In the genomic region with DNA sequence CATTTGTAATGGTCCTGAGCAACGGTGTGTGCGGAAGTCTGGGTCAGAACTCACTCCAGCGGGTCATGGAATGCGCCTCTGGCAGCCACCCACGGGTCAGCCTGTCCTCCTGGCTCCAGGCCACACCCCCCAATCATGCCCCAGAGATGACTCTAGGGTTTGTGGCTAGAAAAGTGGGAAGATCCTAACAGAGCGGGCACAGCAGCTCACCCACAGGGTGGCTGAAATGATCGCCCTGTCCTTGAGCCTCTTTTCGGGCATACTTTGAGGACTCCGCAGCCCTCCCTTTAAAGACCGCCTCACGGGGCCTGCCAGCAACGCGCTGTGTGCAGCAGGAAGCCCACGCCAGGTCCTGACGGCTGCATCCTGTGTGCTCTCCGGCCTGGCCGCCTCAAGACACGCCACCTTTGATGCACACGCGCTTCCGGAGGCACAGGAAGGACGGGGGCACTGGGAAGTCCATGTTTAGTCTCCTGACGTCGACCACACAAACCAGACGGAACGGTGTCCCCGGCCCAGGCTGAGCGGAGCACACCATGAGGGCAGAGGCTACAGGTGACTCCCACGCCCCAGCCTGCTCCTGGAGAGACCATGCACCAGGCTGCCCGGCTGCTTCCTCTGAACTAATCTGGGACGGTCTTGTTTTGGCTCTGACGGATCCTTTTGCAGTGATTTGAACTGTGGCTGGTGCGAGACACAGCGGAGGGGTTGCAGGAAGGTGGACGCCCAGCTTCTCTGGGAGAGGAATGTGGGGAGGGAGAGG, we compare ENCODE assay signal across 8 cellular contexts.
A peak's percentile ranks its signal among the peaks of the same experiment; 100 is the strongest.
DNase-seq lines count a peak whose midpoint lies in the region; ATAC-seq lines count a peak whose summit lies in the region.

No MANE protein-coding gene starts in this region.

- CTCF ChIA-PET in activated CD4-positive, alpha-beta T cell treated with anti-CD3 and anti-CD28 coated beads for 36 hours (lab: Charles Lee) = no interaction called here

- DNase-seq in activated CD4-positive, alpha-beta T cell treated with anti-CD3 and anti-CD28 coated beads for 36 hours = peak; percentile 29
- DNase-seq in activated CD4-positive, alpha-beta T cell treated with anti-CD3 and anti-CD28 coated beads, Interleukin-2, amount 50 U/mL, for 1 hour = no peak
- DNase-seq in immature natural killer cell (peak; percentile 23 to 50 (median 37)), NCI-H510A treated with DMSO at 0.1 percent for 48 hours (lab: John Stamatoyannopoulos, UW) (no peak)
- peak in 1 of 2 donors; percentile 55 for DNase-seq in stimulated activated naive CD8-positive, alpha-beta T cell treated with anti-CD3 and anti-CD28 coated beads, Interleukin-15, amount 100 ng/mL, for 72 hours

- H3K36me3 Mint-ChIP-seq in activated CD4-positive, alpha-beta T cell treated with anti-CD3 and anti-CD28 coated beads for 36 hours (ENCODE audit: low read depth) = no peaks in the 10 kb centered on the region
- H3K36me3 Mint-ChIP-seq in activated T-helper 17 cell treated with anti-CD3 and anti-CD28 coated beads, Interleukin-2, amount 50 U/mL, for 72 hours (ENCODE audit: low read depth) = no peaks in the 10 kb centered on the region
- no peaks in the 10 kb centered on the region for H3K36me3 Mint-ChIP-seq in immature natural killer cell

- peak; percentile 74 for ATAC-seq in activated CD4-positive, alpha-beta T cell treated with anti-CD3 and anti-CD28 coated beads for 36 hours
- ATAC-seq in activated T-helper 17 cell treated with anti-CD3 and anti-CD28 coated beads, Interleukin-2, amount 50 U/mL, for 72 hours (replicated peaks) = peak; percentile 78
- ATAC-seq in stimulated activated naive CD8-positive, alpha-beta T cell treated with anti-CD3 and anti-CD28 coated beads, Interleukin-15, amount 100 ng/mL, for 72 hours = peak; percentile 90
- ATAC-seq in GM21576 (IDR thresholded peaks at IDR 0.05; ENCODE audit: unreplicated experiment) (no peak), GM19397 (IDR thresholded peaks at IDR 0.05; ENCODE audit: unreplicated experiment) (no peak)

- intact Hi-C loops in activated CD4-positive, alpha-beta T cell treated with anti-CD3 and anti-CD28 coated beads for 36 hours (cut with DNase I, micrococcal nuclease) = no loop called here

- no peaks in the 10 kb centered on the region for H3K9me3 Mint-ChIP-seq in activated CD4-positive, alpha-beta T cell treated with anti-CD3 and anti-CD28 coated beads for 36 hours (ENCODE audit: low read depth)
- no peaks in the 10 kb centered on the region for H3K9me3 Mint-ChIP-seq in activated T-helper 17 cell treated with anti-CD3 and anti-CD28 coated beads, Interleukin-2, amount 50 U/mL, for 72 hours
- no peaks in the 10 kb centered on the region for H3K9me3 Mint-ChIP-seq in immature natural killer cell
- H3K9me3 Mint-ChIP-seq in stimulated activated naive CD8-positive, alpha-beta T cell treated with anti-CD3 and anti-CD28 coated beads, Interleukin-15, amount 100 ng/mL, for 72 hours = no peaks in the 10 kb centered on the region

- H3K27me3 Mint-ChIP-seq in activated CD4-positive, alpha-beta T cell treated with anti-CD3 and anti-CD28 coated beads for 36 hours = no peaks in the 10 kb centered on the region
- H3K27me3 Mint-ChIP-seq in activated T-helper 17 cell treated with anti-CD3 and anti-CD28 coated beads, Interleukin-2, amount 50 U/mL, for 72 hours = no peaks in the 10 kb centered on the region
- H3K27me3 Mint-ChIP-seq in immature natural killer cell (ENCODE audit: low read depth in 3 of 3) = peaks cover 1 to 3% (median 2%) of the 10 kb centered on the region in 3 donors
- H3K27me3 Mint-ChIP-seq in stimulated activated naive CD8-positive, alpha-beta T cell treated with anti-CD3 and anti-CD28 coated beads, Interleukin-15, amount 100 ng/mL, for 72 hours = no peaks in the 10 kb centered on the region

- POLR2A ChIA-PET in activated CD4-positive, alpha-beta T cell treated with anti-CD3 and anti-CD28 coated beads for 36 hours (lab: Charles Lee) = no interaction called here

- no peak overlapping the region for H3K4me3 Mint-ChIP-seq in activated CD4-positive, alpha-beta T cell treated with anti-CD3 and anti-CD28 coated beads for 36 hours
- H3K4me3 Mint-ChIP-seq in activated T-helper 17 cell treated with anti-CD3 and anti-CD28 coated beads, Interleukin-2, amount 50 U/mL, for 72 hours = peak overlapping the region; percentile 46
- H3K4me3 Mint-ChIP-seq in immature natural killer cell = peak overlapping the region; percentile 36 to 73 (median 64)
- H3K4me3 Mint-ChIP-seq in stimulated activated naive CD8-positive, alpha-beta T cell treated with anti-CD3 and anti-CD28 coated beads, Interleukin-15, amount 100 ng/mL, for 72 hours = peak overlapping the region; percentile 31 to 66

- no peak overlapping the region for H3K27ac Mint-ChIP-seq in activated CD4-positive, alpha-beta T cell treated with anti-CD3 and anti-CD28 coated beads for 36 hours
- peak overlapping the region; percentile 59 for H3K27ac Mint-ChIP-seq in activated T-helper 17 cell treated with anti-CD3 and anti-CD28 coated beads, Interleukin-2, amount 50 U/mL, for 72 hours
- peak overlapping the region in 5 of 6 donors; percentile 14 to 89 (median 78) for H3K27ac Mint-ChIP-seq in immature natural killer cell
- peak overlapping the region; percentile 51 to 73 for H3K27ac Mint-ChIP-seq in stimulated activated naive CD8-positive, alpha-beta T cell treated with anti-CD3 and anti-CD28 coated beads, Interleukin-15, amount 100 ng/mL, for 72 hours

- peaks cover 6% of the 10 kb centered on the region for H3K4me1 Mint-ChIP-seq in activated CD4-positive, alpha-beta T cell treated with anti-CD3 and anti-CD28 coated beads for 36 hours
- H3K4me1 Mint-ChIP-seq in activated T-helper 17 cell treated with anti-CD3 and anti-CD28 coated beads, Interleukin-2, amount 50 U/mL, for 72 hours = peaks cover 4% of the 10 kb centered on the region
- H3K4me1 Mint-ChIP-seq in immature natural killer cell = peaks cover 12 to 13% of the 10 kb centered on the region in 2 donors
- H3K4me1 Mint-ChIP-seq in stimulated activated naive CD8-positive, alpha-beta T cell treated with anti-CD3 and anti-CD28 coated beads, Interleukin-15, amount 100 ng/mL, for 72 hours = peaks cover 15% of the 10 kb centered on the region

Comparison
In these comparisons a context has a peak if more than half of its experiments do, and no peak if none do; other contexts are left out.
1. DNase-seq: peak in activated CD4-positive, alpha-beta T cell treated with anti-CD3 and anti-CD28 coated beads for 36 hours (single experiment) and immature natural killer cell (3 of 3); none in activated CD4-positive, alpha-beta T cell treated with anti-CD3 and anti-CD28 coated beads, Interleukin-2, amount 50 U/mL, for 1 hour (single experiment) and NCI-H510A treated with DMSO at 0.1 percent for 48 hours (single experiment).
2. ATAC-seq: peak in activated CD4-positive, alpha-beta T cell treated with anti-CD3 and anti-CD28 coated beads for 36 hours (single experiment), activated T-helper 17 cell treated with anti-CD3 and anti-CD28 coated beads, Interleukin-2, amount 50 U/mL, for 72 hours (single experiment) and stimulated activated naive CD8-positive, alpha-beta T cell treated with anti-CD3 and anti-CD28 coated beads, Interleukin-15, amount 100 ng/mL, for 72 hours (single experiment); none in GM21576 (single experiment) and GM19397 (single experiment).